1 cellular context compared by ENCODE assay signal in genomic region chr3:138186803-138187295, GRCh38.
TF ChIP-seq lines count a peak whose summit lies in the region.

No MANE protein-coding gene starts in this region.

TF ChIP-seq in HEK293, 187 proteins besides CTCF, POLR2A, EP300 and RAD21 (continued from another document):
- TF ChIP-seq ZNF510 (tag by site-specific recombination; IDR thresholded peaks at IDR 0.05; ENCODE audit: insufficient replicate concordance) (no peak), KLF9 (tag by site-specific recombination; IDR thresholded peaks at IDR 0.05; ENCODE audit: low read depth) (peak; percentile 77; the same call in 1 of the 2 replicates)
